8 cellular contexts compared by ENCODE assay signal in the genomic region with DNA sequence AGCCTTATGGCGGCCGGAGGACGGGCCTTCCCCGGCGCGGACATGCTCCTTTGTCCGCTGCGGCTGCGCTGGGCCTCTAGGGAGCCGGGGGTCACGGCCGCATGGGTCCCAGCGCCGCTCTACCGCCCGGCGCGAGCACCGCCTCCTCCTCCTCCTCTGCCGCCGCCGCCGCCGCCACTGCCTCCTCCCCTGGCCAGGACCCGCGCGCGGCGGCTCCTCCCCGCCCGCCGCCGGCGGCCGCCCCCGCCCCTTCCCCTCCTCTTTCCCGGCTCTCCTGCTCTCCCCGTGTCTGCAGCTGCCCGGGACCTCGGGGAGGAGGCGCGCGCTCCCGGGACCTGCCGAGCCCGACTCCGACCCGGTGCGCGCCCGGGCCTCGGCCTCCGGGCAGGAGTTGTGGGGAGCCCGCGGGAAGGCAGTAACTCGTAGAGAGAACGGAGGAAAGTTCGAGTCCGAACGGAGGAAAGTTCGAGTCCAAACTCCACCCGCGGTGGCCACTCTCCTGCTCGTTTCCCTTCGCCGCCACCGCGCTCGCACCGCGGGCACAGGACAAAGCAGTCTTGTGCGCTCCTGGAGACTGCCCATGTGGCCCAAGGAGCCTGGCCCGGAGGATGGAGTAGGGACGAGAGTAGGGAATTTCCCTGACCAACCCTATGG. TPM values are rescaled to one million over a fixed set of nuclear protein-coding genes. Genes with fewer than 3 reads are reported as not detected.
DNase-seq lines count a peak whose midpoint lies in the region; ATAC-seq lines count a peak whose summit lies in the region.

A gene with protein sequence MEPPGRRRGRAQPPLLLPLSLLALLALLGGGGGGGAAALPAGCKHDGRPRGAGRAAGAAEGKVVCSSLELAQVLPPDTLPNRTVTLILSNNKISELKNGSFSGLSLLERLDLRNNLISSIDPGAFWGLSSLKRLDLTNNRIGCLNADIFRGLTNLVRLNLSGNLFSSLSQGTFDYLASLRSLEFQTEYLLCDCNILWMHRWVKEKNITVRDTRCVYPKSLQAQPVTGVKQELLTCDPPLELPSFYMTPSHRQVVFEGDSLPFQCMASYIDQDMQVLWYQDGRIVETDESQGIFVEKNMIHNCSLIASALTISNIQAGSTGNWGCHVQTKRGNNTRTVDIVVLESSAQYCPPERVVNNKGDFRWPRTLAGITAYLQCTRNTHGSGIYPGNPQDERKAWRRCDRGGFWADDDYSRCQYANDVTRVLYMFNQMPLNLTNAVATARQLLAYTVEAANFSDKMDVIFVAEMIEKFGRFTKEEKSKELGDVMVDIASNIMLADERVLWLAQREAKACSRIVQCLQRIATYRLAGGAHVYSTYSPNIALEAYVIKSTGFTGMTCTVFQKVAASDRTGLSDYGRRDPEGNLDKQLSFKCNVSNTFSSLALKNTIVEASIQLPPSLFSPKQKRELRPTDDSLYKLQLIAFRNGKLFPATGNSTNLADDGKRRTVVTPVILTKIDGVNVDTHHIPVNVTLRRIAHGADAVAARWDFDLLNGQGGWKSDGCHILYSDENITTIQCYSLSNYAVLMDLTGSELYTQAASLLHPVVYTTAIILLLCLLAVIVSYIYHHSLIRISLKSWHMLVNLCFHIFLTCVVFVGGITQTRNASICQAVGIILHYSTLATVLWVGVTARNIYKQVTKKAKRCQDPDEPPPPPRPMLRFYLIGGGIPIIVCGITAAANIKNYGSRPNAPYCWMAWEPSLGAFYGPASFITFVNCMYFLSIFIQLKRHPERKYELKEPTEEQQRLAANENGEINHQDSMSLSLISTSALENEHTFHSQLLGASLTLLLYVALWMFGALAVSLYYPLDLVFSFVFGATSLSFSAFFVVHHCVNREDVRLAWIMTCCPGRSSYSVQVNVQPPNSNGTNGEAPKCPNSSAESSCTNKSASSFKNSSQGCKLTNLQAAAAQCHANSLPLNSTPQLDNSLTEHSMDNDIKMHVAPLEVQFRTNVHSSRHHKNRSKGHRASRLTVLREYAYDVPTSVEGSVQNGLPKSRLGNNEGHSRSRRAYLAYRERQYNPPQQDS (N-terminal part only) (minus strand): TSS at position 179 of the 654 bp plus-strand sequence. CDS start 282 bp downstream, outside the sequence.

- no peaks in the 10 kb centered on the region for H3K9me3 ChIP-seq in HUES64 (ENCODE audit: insufficient read depth, low read depth, low read length)
- H3K9me3 ChIP-seq in iPS-18c (ENCODE audit: control insufficient read depth, insufficient read depth, low read length) = no peaks in the 10 kb centered on the region

- in situ Hi-C loops in T47D (cut with HindIII; ENCODE audit: low pct_unique_long_range_greater_than_20kb, low sequenced_read_pairs) = no loop called here

- intact Hi-C loops in sciatic nerve (cut with DNase I) = no loop called here

- H3K27ac ChIP-seq in HUES64 (ENCODE audit: low read depth, low read length) = peak within 1 kb of the TSS; percentile 93

- H3K4me3 ChIP-seq in HUES64 (ENCODE audit: low read length) (peak within 1 kb of the TSS; percentile 74), iPS-18c (ENCODE audit: insufficient read depth, low read depth, low read length) (peak within 1 kb of the TSS; percentile 72)

- H3K27me3 ChIP-seq in HUES64 (ENCODE audit: insufficient read depth, low read length) = no peaks in the 10 kb centered on the region

- H3K9ac ChIP-seq in HUES64 (ENCODE audit: low read depth, low read length) = peak within 1 kb of the TSS; percentile 97

- under 1% methylated on average over 67 of the region's 74 CpGs for WGBS in HUES64

- ATAC-seq in sciatic nerve (peak; percentile 88), GM21737 (IDR thresholded peaks at IDR 0.05; ENCODE audit: unreplicated experiment) (no peak)

- peaks cover 14% of the 10 kb centered on the region for H3K4me1 ChIP-seq in HUES64 (ENCODE audit: insufficient read depth, low read length)

- DNase-seq in SKM-1 treated with dmso at 0.1 percent for 144 hours (lab: John Stamatoyannopoulos, UW; ENCODE audit: unreplicated experiment) (peak; percentile 42), SKM-1 (lab: John Stamatoyannopoulos, UW; ENCODE audit: unreplicated experiment) (no peak), SK-N-DZ (ENCODE audit: low spot score) (peak; percentile 76), T47D (ENCODE audit: low read depth in 1 of 2, low spot score in 1 of 2) (peak; percentile 63 to 79), sciatic nerve (ENCODE audit: low spot score) (peak; percentile 85)

- no peaks in the 10 kb centered on the region for H3K36me3 ChIP-seq in HUES64 (ENCODE audit: insufficient read depth, low read length)

RNA-seq across cellular contexts. Expression of the gene that starts here (rescaled TPM):
- 47.1 TPM for polyA plus RNA-seq in HUES64 (2013, experiment 1 of 2)
- 46.9 TPM for polyA plus RNA-seq in HUES64 (2013, experiment 2 of 2)
- polyA plus RNA-seq in SK-N-DZ (2014; cell fraction: cytosol; rRNA removed) = 51.7 and 53.5 TPM in 2 replicates
- 115 and 182 TPM in 2 replicates for polyA plus RNA-seq in SK-N-DZ (2014; cell fraction: nucleus; rRNA removed)
- 21.4 TPM for total RNA-seq in sciatic nerve
